13 cellular contexts compared by ENCODE assay signal in the genomic region with DNA sequence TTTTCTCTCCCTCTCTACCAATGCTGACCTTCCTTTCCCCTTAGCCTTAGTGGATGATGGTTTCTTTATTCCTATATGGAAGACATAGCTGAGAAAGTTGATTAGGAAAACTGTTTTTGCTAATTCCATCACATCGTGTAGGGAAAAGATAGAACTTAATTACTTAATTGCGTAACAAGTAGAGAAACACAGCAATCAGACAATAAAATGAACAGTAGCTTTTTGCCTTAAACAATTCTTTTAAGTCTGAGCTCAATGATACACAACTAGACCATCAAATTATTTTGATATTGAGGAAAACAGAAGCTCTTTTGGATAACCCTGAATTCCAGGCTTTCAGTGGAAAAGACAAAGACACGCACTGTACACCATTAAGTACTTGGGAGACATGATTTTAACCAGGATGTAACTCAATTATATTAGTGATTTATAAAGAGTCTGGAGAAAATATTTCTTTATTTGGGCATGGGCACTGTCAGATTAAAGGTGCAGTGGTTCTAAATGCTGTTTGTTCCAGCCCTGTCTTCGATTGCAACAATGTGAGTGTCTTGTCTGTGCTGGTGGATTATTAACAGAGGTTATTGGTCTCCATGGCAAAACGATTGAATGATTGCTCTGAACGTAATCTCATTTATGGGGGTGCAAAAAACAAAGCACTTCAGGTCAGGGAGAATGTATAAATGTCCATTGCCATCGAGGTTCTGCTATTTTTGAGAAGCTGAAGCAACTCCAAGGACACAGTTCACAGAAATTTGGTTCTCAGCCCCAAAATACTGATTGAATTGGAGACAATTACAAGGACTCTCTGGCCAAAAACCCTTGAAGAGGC. TPM values are rescaled to one million over a fixed set of nuclear protein-coding genes. Genes with fewer than 3 reads are reported as not detected.
DNase-seq lines count a peak whose midpoint lies in the region; ATAC-seq and TF ChIP-seq lines count a peak whose summit lies in the region.
"Had no signal": no experiment of that assay in that cellular context is flagged by ENCODE, and none has a peak within 500 bp of the region (broad histone marks: within the 10 kb centered on the region; RNA-seq: fewer than 3 reads in every experiment).

A gene with protein sequence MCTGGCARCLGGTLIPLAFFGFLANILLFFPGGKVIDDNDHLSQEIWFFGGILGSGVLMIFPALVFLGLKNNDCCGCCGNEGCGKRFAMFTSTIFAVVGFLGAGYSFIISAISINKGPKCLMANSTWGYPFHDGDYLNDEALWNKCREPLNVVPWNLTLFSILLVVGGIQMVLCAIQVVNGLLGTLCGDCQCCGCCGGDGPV (plus strand): TSS at position 707 of the 829 bp plus-strand sequence. CDS start 181 bp downstream, outside the sequence.

- no peaks in the 10 kb centered on the region for H3K27me3 Mint-ChIP-seq in nephron (ENCODE audit: low read depth)

- peak within 1 kb of the TSS; percentile 68 for H3K27ac ChIP-seq in Panc1 (ENCODE audit: low read length)
- peak within 1 kb of the TSS; percentile 31 for H3K27ac ChIP-seq in epithelial cell of prostate
- H3K27ac ChIP-seq in aorta (ENCODE audit: low read depth in 1 of 2, low read length in 2 of 2): peak within 1 kb of the TSS; percentile 18 to 92

- CTCF ChIA-PET in Panc1 (lab: Charles Lee): no interaction called here

- TF ChIP-seq CTCF in Panc1 (IDR thresholded peaks at IDR 0.05) (no peak), nephron (IDR thresholded peaks at IDR 0.05; ENCODE audit: unreplicated experiment in 3 of 3) (no peak)

- no peaks in the 10 kb centered on the region for H3K27me3 ChIP-seq in Panc1 (ENCODE audit: control insufficient read depth, insufficient read depth, low read length)
- H3K27me3 ChIP-seq in aorta (ENCODE audit: control insufficient read depth in 1 of 2, insufficient read depth in 2 of 2, low read length in 1 of 2): no peaks in the 10 kb centered on the region

- no peak for DNase-seq in Panc1 (ENCODE audit: low read depth, low spot score)
- DNase-seq in epithelial cell of prostate (ENCODE audit: low read depth, low spot score): no peak
- no peak for DNase-seq in aorta
- DNase-seq: activated CD4-positive, alpha-beta T cell treated with anti-CD3 and anti-CD28 coated beads, Interleukin-2, amount 10 ng/mL, durations not matched to agents 7 days and 5 days; NCI-H1048; NCI-H2227 treated with DMSO at 0.1 percent for 48 hours; OCI-M1; retina; T-helper 17 cell had no signal

- peak within 1 kb of the TSS; percentile 82 to 91 (median 91) for H3K27ac Mint-ChIP-seq in nephron
- H3K27ac Mint-ChIP-seq: activated CD4-positive, alpha-beta T cell treated with anti-CD3 and anti-CD28 coated beads, Interleukin-2, amount 10 ng/mL, durations not matched to agents 7 days and 5 days; T-helper 17 cell had no signal

- ATAC-seq in Panc1: no peak
- ATAC-seq in aorta (ENCODE audit: low FRiP score): no peak
- no peak for ATAC-seq in HG03025 (IDR thresholded peaks at IDR 0.05; ENCODE audit: low FRiP score, unreplicated experiment)
- ATAC-seq in HG03457 (IDR thresholded peaks at IDR 0.05; ENCODE audit: unreplicated experiment): no peak
- ATAC-seq in HG03354 (IDR thresholded peaks at IDR 0.05; ENCODE audit: poor library complexity, severe bottlenecking, unreplicated experiment): no peak
- ATAC-seq: T-helper 17 cell had no signal

- H3K36me3 ChIP-seq in Panc1 (ENCODE audit: control insufficient read depth, insufficient read depth, low read length) (no peaks in the 10 kb centered on the region), aorta (ENCODE audit: control insufficient read depth in 1 of 2, insufficient read depth in 2 of 2, low read length in 1 of 2) (no peaks in the 10 kb centered on the region)

- POLR2A ChIA-PET in Panc1 (lab: Charles Lee): no interaction called here

- H3K4me3 ChIP-seq in Panc1 (ENCODE audit: low read depth in 2 of 2, low read length in 2 of 2) (no peak within 1 kb of the TSS), aorta (ENCODE audit: low read length in 2 of 2) (no peak within 1 kb of the TSS)

- intact Hi-C loops in Panc1 (cut with micrococcal nuclease; ENCODE audit: unreplicated experiment): no loop called here
- intact Hi-C loops in aorta (cut with DNase I): loop anchor here (2.0 to 10.0 kb wide), 2 partner anchors 73 to 349 kb away; a partner anchor contains a TSS

- H3K4me1 ChIP-seq in Panc1 (ENCODE audit: control insufficient read depth, insufficient read depth, low read length) (peaks cover 23% of the 10 kb centered on the region), aorta (ENCODE audit: control insufficient read depth in 1 of 2, insufficient read depth in 2 of 2, low read length in 2 of 2) (peaks cover 3 to 11% of the 10 kb centered on the region in 2 donors)

- peaks cover 67% of the 10 kb centered on the region for H3K4me1 Mint-ChIP-seq in nephron
- H3K4me1 Mint-ChIP-seq: activated CD4-positive, alpha-beta T cell treated with anti-CD3 and anti-CD28 coated beads, Interleukin-2, amount 10 ng/mL, durations not matched to agents 7 days and 5 days had no signal

- no TSS peak for BruUV-seq in Panc1 (replicated peaks; lab: Mats Ljungman, UMichigan)

- WGBS in aorta, 2 donors: 85 to 93% methylated on average over 7 of the region's 7 CpGs

- in situ Hi-C loops in Panc1 (cut with HindIII; ENCODE audit: low pct_unique_long_range_greater_than_20kb, low sequenced_read_pairs): no loop called here

- no peaks in the 10 kb centered on the region for H3K9me3 ChIP-seq in Panc1 (ENCODE audit: control insufficient read depth, insufficient read depth, low read depth, low read length)
- no peaks in the 10 kb centered on the region for H3K9me3 ChIP-seq in aorta (ENCODE audit: control insufficient read depth, low read length)

- H3K36me3 Mint-ChIP-seq in nephron (ENCODE audit: low read depth): no peaks in the 10 kb centered on the region

- H3K4me3 Mint-ChIP-seq in nephron: peak within 1 kb of the TSS in 2 of 3 experiments; percentile 35 to 50
- H3K4me3 Mint-ChIP-seq: activated CD4-positive, alpha-beta T cell treated with anti-CD3 and anti-CD28 coated beads, Interleukin-2, amount 10 ng/mL, durations not matched to agents 7 days and 5 days; T-helper 17 cell had no signal

- H3K9me3 Mint-ChIP-seq in nephron: no peaks in the 10 kb centered on the region
- H3K9me3 Mint-ChIP-seq: activated CD4-positive, alpha-beta T cell treated with anti-CD3 and anti-CD28 coated beads, Interleukin-2, amount 10 ng/mL, durations not matched to agents 7 days and 5 days had no signal

RNA-seq across cellular contexts. Expression of the gene that starts here (rescaled TPM):
- total RNA-seq in Panc1 (2021; ENCODE audit: unreplicated experiment): 0.46 TPM
- not detected for polyA plus RNA-seq in Panc1 (2012; ENCODE audit: insufficient read length)
- not detected for total RNA-seq in aorta
- polyA plus RNA-seq in aorta: 10 to 100 TPM in 1 of 2 donors, under 1 TPM in 1; 0.20 to 83.4 TPM
- total RNA-seq: activated CD4-positive, alpha-beta T cell treated with anti-CD3 and anti-CD28 coated beads, Interleukin-2, amount 10 ng/mL, durations not matched to agents 7 days and 5 days; T-helper 17 cell had no signal
